In the genomic region with DNA sequence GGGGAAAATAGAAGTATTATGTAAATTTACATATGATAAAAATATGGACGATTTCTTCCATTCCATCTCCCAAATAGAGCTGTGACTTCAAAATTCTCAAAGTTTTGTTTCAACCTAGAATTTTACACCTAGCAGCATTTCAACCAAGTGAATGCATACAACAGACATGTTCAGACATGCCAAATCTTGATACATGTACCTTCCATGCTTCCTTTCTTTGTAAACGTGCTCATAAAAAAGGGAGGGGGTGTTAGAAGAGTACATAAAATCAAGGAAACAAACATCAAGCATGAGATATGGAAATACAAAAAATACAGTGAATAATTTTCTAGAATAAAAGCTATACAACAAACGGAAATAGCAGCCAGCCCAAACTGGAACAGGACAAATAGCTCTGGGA, we compare ENCODE assay signal across 28 cellular contexts.
"Had no signal": no experiment of that assay in that cellular context is flagged by ENCODE, and none has a peak within 500 bp of the region (broad histone marks: within the 10 kb centered on the region; RNA-seq: fewer than 3 reads in every experiment).

No MANE protein-coding gene starts in this region.

- H3K27me3 Mint-ChIP-seq: activated CD4-positive, alpha-beta T cell treated with anti-CD3 and anti-CD28 coated beads for 36 hours; activated CD4-positive, alpha-beta T cell treated with anti-CD3 and anti-CD28 coated beads, Interleukin-2, amount 10 ng/mL, durations not matched to agents 7 days and 5 days; activated naive CD8-positive, alpha-beta T cell treated with anti-CD3 and anti-CD28 coated beads for 36 hours had no signal

- H3K27ac ChIP-seq: brain microvascular endothelial cell, KMS-11, SJCRH30, SK-N-MC had no signal

- H3K36me3 ChIP-seq: brain microvascular endothelial cell, SJCRH30 had no signal

- H3K27me3 ChIP-seq: brain microvascular endothelial cell, SJCRH30 had no signal

- H3K4me3 ChIP-seq: SJCRH30, SK-N-MC had no signal

- H3K4me2 ChIP-seq: KMS-11 had no signal

- H3K36me3 Mint-ChIP-seq: activated naive CD8-positive, alpha-beta T cell treated with anti-CD3 and anti-CD28 coated beads for 36 hours had no signal

- H3K4me3 Mint-ChIP-seq: activated CD4-positive, alpha-beta T cell treated with anti-CD3 and anti-CD28 coated beads for 36 hours; activated CD4-positive, alpha-beta T cell treated with anti-CD3 and anti-CD28 coated beads, Interleukin-2, amount 10 ng/mL, durations not matched to agents 7 days and 5 days; activated CD8-positive, alpha-beta T cell treated with anti-CD3 and anti-CD28 coated beads, Interleukin-2, amount 10 ng/mL, durations not matched to agents 7 days and 5 days; activated naive CD4-positive, alpha-beta T cell treated with anti-CD3 and anti-CD28 coated beads for 36 hours; activated naive CD8-positive, alpha-beta T cell treated with anti-CD3 and anti-CD28 coated beads for 36 hours; activated T-cell treated with anti-CD3 and anti-CD28 coated beads, Interleukin-2, amount 50 U/mL, for 4 hours; activated T-helper 1 cell treated with anti-CD3 and anti-CD28 coated beads, Interleukin-12 subunit alpha, Interleukin-12 subunit beta, Interleukin-2, Interleukin-4 antibody, amounts not matched to agents 30 ng/mL and 10 ng/mL and 1 ng/mL, durations not matched to agents 14 hours and 24 hours and 36 hours had no signal

- H3K27ac Mint-ChIP-seq: activated CD4-positive, alpha-beta T cell treated with anti-CD3 and anti-CD28 coated beads for 36 hours; activated CD4-positive, alpha-beta T cell treated with anti-CD3 and anti-CD28 coated beads, Interleukin-2, amount 10 ng/mL, durations not matched to agents 7 days and 5 days; activated CD8-positive, alpha-beta T cell treated with anti-CD3 and anti-CD28 coated beads, Interleukin-2, amount 10 ng/mL, durations not matched to agents 7 days and 5 days; activated naive CD4-positive, alpha-beta T cell treated with anti-CD3 and anti-CD28 coated beads for 36 hours; activated naive CD8-positive, alpha-beta T cell treated with anti-CD3 and anti-CD28 coated beads for 36 hours; activated T-helper 1 cell treated with anti-CD3 and anti-CD28 coated beads, Interleukin-12 subunit alpha, Interleukin-12 subunit beta, Interleukin-2, Interleukin-4 antibody, amounts not matched to agents 30 ng/mL and 10 ng/mL and 1 ng/mL, durations not matched to agents 14 hours and 24 hours and 36 hours had no signal

- ATAC-seq: activated CD4-positive, alpha-beta T cell treated with anti-CD3 and anti-CD28 coated beads for 36 hours; activated CD4-positive, CD25-positive, alpha-beta regulatory T cell treated with anti-CD3 and anti-CD28 coated beads, Interleukin-2, amount 50 U/mL, for 24 hours; activated CD8-positive, alpha-beta T cell treated with anti-CD3 and anti-CD28 coated beads, Interleukin-2, amount 10 ng/mL, durations not matched to agents 7 days and 5 days; activated T-cell treated with anti-CD3 and anti-CD28 coated beads, Interleukin-2, amount 50 U/mL, for 4 hours; Panc1 had no signal

- DNase-seq: activated CD4-positive, alpha-beta T cell treated with anti-CD3 and anti-CD28 coated beads for 36 hours; activated CD4-positive, alpha-beta T cell treated with anti-CD3 and anti-CD28 coated beads, Interleukin-2, amount 10 ng/mL, durations not matched to agents 7 days and 5 days; activated CD4-positive, alpha-beta T cell treated with anti-CD3 and anti-CD28 coated beads, Interleukin-2, amount 50 U/mL, for 48 hours; activated CD8-positive, alpha-beta T cell treated with anti-CD3 and anti-CD28 coated beads, Interleukin-2, amount 10 ng/mL, durations not matched to agents 7 days and 5 days; activated gamma-delta T cell treated with Interleukin-2 at 50 U/mL for 16 hours; activated naive CD4-positive, alpha-beta T cell treated with anti-CD3 and anti-CD28 coated beads for 36 hours; activated naive CD8-positive, alpha-beta T cell treated with anti-CD3 and anti-CD28 coated beads for 36 hours; activated T-cell treated with anti-CD3 and anti-CD28 coated beads, Interleukin-2, amount 50 U/mL, for 4 hours; amniotic stem cell; aorta; brain microvascular endothelial cell; NCI-H1092 treated with DMSO at 0.1 percent for 48 hours; NCI-H1417; NCI-H146; NCI-H187; NCI-H2029 treated with DMSO at 0.1 percent for 48 hours; NCI-H2107; NCI-H226; NCI-H446 treated with DMSO at 0.1 percent for 48 hours; NCI-H524; SHP77; SJCRH30; T1000 had no signal

- H3K9ac ChIP-seq: KMS-11 had no signal

- H3K4me1 Mint-ChIP-seq: activated CD4-positive, alpha-beta T cell treated with anti-CD3 and anti-CD28 coated beads for 36 hours; activated CD4-positive, alpha-beta T cell treated with anti-CD3 and anti-CD28 coated beads, Interleukin-2, amount 10 ng/mL, durations not matched to agents 7 days and 5 days; activated naive CD8-positive, alpha-beta T cell treated with anti-CD3 and anti-CD28 coated beads for 36 hours had no signal

- H3K9me3 ChIP-seq: SJCRH30 had no signal

- H3K4me1 ChIP-seq: SJCRH30 had no signal

- H3K9me3 Mint-ChIP-seq: activated naive CD8-positive, alpha-beta T cell treated with anti-CD3 and anti-CD28 coated beads for 36 hours; activated T-cell treated with anti-CD3 and anti-CD28 coated beads, Interleukin-2, amount 50 U/mL, for 4 hours; activated T-helper 1 cell treated with anti-CD3 and anti-CD28 coated beads, Interleukin-12 subunit alpha, Interleukin-12 subunit beta, Interleukin-2, Interleukin-4 antibody, amounts not matched to agents 30 ng/mL and 10 ng/mL and 1 ng/mL, durations not matched to agents 14 hours and 24 hours and 36 hours had no signal
